Comparison of ENCODE assay signal across 2 cellular contexts in the genomic region with DNA sequence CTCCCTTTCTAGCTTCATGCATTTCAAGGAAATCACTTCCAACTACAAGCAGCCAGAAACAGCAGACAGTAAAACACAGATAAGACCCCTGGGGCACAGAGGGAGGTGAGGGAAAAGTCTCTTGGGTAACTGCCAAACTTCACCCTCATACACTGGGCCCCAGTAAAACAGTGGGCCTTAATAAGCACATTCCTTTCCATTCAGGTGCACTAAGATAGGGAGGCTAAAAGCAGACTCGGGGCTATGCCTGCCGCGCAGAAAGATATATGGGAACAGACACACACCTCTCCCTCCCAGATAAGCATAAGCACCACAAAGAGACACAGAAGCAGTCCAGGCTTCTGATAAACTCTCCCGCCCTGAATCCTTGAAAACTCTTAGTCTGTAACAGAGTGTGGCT.
TF ChIP-seq lines count a peak whose summit lies in the region.

No MANE protein-coding gene starts in this region.

TF ChIP-seq in GM23338, 12 proteins besides CTCF, POLR2A, EP300 and RAD21 (continued from another document):
- TF ChIP-seq, protein P1, sequence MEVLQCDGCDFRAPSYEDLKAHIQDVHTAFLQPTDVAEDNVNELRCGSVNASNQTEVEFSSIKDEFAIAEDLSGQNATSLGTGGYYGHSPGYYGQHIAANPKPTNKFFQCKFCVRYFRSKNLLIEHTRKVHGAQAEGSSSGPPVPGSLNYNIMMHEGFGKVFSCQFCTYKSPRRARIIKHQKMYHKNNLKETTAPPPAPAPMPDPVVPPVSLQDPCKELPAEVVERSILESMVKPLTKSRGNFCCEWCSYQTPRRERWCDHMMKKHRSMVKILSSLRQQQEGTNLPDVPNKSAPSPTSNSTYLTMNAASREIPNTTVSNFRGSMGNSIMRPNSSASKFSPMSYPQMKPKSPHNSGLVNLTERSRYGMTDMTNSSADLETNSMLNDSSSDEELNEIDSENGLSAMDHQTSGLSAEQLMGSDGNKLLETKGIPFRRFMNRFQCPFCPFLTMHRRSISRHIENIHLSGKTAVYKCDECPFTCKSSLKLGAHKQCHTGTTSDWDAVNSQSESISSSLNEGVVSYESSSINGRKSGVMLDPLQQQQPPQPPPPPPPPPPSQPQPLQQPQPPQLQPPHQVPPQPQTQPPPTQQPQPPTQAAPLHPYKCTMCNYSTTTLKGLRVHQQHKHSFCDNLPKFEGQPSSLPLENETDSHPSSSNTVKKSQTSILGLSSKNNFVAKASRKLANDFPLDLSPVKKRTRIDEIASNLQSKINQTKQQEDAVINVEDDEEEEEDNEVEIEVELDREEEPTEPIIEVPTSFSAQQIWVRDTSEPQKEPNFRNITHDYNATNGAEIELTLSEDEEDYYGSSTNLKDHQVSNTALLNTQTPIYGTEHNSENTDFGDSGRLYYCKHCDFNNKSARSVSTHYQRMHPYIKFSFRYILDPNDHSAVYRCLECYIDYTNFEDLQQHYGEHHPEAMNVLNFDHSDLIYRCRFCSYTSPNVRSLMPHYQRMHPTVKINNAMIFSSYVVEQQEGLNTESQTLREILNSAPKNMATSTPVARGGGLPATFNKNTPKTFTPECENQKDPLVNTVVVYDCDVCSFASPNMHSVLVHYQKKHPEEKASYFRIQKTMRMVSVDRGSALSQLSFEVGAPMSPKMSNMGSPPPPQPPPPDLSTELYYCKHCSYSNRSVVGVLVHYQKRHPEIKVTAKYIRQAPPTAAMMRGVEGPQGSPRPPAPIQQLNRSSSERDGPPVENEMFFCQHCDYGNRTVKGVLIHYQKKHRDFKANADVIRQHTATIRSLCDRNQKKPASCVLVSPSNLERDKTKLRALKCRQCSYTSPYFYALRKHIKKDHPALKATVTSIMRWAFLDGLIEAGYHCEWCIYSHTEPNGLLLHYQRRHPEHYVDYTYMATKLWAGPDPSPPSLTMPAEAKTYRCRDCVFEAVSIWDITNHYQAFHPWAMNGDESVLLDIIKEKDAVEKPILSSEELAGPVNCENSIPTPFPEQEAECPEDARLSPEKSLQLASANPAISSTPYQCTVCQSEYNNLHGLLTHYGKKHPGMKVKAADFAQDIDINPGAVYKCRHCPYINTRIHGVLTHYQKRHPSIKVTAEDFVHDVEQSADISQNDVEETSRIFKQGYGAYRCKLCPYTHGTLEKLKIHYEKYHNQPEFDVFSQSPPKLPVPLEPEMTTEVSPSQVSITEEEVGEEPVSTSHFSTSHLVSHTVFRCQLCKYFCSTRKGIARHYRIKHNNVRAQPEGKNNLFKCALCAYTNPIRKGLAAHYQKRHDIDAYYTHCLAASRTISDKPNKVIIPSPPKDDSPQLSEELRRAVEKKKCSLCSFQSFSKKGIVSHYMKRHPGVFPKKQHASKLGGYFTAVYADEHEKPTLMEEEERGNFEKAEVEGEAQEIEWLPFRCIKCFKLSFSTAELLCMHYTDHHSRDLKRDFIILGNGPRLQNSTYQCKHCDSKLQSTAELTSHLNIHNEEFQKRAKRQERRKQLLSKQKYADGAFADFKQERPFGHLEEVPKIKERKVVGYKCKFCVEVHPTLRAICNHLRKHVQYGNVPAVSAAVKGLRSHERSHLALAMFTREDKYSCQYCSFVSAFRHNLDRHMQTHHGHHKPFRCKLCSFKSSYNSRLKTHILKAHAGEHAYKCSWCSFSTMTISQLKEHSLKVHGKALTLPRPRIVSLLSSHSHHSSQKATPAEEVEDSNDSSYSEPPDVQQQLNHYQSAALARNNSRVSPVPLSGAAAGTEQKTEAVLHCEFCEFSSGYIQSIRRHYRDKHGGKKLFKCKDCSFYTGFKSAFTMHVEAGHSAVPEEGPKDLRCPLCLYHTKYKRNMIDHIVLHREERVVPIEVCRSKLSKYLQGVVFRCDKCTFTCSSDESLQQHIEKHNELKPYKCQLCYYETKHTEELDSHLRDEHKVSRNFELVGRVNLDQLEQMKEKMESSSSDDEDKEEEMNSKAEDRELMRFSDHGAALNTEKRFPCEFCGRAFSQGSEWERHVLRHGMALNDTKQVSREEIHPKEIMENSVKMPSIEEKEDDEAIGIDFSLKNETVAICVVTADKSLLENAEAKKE (CRISPR knock-in tag; IDR thresholded peaks at IDR 0.05) = no peak
- TF ChIP-seq ZNF114 (CRISPR knock-in tag; IDR thresholded peaks at IDR 0.05) (no peak), NANOG (IDR thresholded peaks at IDR 0.05; ENCODE audit: borderline replicate concordance) (no peak), JUNB (IDR thresholded peaks at IDR 0.05; ENCODE audit: unreplicated experiment) (no peak), STAT1 (IDR thresholded peaks at IDR 0.05; ENCODE audit: unreplicated experiment) (no peak), POLR2AphosphoS5 (IDR thresholded peaks at IDR 0.05; ENCODE audit: low read depth) (no peak), EZH2 (IDR thresholded peaks at IDR 0.05; ENCODE audit: low read depth, unreplicated experiment) (no peak), CREB1 (CRISPR knock-in tag; IDR thresholded peaks at IDR 0.05; ENCODE audit: low read depth) (no peak), EZH2phosphoT487 (IDR thresholded peaks at IDR 0.05; ENCODE audit: unreplicated experiment) (no peak)
- TF ChIP-seq, protein P2, sequence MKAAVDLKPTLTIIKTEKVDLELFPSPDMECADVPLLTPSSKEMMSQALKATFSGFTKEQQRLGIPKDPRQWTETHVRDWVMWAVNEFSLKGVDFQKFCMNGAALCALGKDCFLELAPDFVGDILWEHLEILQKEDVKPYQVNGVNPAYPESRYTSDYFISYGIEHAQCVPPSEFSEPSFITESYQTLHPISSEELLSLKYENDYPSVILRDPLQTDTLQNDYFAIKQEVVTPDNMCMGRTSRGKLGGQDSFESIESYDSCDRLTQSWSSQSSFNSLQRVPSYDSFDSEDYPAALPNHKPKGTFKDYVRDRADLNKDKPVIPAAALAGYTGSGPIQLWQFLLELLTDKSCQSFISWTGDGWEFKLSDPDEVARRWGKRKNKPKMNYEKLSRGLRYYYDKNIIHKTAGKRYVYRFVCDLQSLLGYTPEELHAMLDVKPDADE (IDR thresholded peaks at IDR 0.05) = no peak
TF ChIP-seq in GM23338: peak in this region for 0.

TF ChIP-seq in K562, 482 proteins besides CTCF, POLR2A, EP300 and RAD21 (continued from another document and continues in another):
- TF ChIP-seq, protein P3, sequence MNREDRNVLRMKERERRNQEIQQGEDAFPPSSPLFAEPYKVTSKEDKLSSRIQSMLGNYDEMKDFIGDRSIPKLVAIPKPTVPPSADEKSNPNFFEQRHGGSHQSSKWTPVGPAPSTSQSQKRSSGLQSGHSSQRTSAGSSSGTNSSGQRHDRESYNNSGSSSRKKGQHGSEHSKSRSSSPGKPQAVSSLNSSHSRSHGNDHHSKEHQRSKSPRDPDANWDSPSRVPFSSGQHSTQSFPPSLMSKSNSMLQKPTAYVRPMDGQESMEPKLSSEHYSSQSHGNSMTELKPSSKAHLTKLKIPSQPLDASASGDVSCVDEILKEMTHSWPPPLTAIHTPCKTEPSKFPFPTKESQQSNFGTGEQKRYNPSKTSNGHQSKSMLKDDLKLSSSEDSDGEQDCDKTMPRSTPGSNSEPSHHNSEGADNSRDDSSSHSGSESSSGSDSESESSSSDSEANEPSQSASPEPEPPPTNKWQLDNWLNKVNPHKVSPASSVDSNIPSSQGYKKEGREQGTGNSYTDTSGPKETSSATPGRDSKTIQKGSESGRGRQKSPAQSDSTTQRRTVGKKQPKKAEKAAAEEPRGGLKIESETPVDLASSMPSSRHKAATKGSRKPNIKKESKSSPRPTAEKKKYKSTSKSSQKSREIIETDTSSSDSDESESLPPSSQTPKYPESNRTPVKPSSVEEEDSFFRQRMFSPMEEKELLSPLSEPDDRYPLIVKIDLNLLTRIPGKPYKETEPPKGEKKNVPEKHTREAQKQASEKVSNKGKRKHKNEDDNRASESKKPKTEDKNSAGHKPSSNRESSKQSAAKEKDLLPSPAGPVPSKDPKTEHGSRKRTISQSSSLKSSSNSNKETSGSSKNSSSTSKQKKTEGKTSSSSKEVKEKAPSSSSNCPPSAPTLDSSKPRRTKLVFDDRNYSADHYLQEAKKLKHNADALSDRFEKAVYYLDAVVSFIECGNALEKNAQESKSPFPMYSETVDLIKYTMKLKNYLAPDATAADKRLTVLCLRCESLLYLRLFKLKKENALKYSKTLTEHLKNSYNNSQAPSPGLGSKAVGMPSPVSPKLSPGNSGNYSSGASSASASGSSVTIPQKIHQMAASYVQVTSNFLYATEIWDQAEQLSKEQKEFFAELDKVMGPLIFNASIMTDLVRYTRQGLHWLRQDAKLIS (CRISPR knock-in tag; IDR thresholded peaks at IDR 0.05) = no peak
- TF ChIP-seq YY1 (IDR thresholded peaks at IDR 0.05; ENCODE audit: borderline replicate concordance in 1 of 3, control insufficient read depth in 1 of 3, extremely low read depth in 1 of 3, insufficient read depth in 3 of 3, insufficient read length in 1 of 3, insufficient replicate concordance in 2 of 3, low read depth in 1 of 3, low read length in 2 of 3) (no peak), NONO (IDR thresholded peaks at IDR 0.05; ENCODE audit: low read depth in 2 of 2, low read length in 1 of 2) (0 out of 4 replicates have a peak, but pooled peaks of 1 of the 2 experiments have one; percentile 67), PURB (CRISPR knock-in tag; IDR thresholded peaks at IDR 0.05; ENCODE audit: low read depth) (no peak), SP2 (IDR thresholded peaks at IDR 0.05; ENCODE audit: extremely low read depth, low read depth, low read length, poor library complexity, severe bottlenecking) (no peak), SNIP1 (IDR thresholded peaks at IDR 0.05; ENCODE audit: low read depth) (no peak), PCBP2 (IDR thresholded peaks at IDR 0.05; ENCODE audit: low read depth, low read length, poor library complexity, severe bottlenecking) (no peak), LCOR (CRISPR knock-in tag; IDR thresholded peaks at IDR 0.05) (no peak), ZNF830 (CRISPR knock-in tag; IDR thresholded peaks at IDR 0.05) (no peak), CXXC5 (CRISPR knock-in tag; IDR thresholded peaks at IDR 0.05) (peak; percentile 78), BRD4 (IDR thresholded peaks at IDR 0.05) (no peak), SNRNP70 (optimal IDR thresholded peaks at IDR 0.05; ENCODE audit: low read depth, low read length) (no peak), MEIS2 (IDR thresholded peaks at IDR 0.05; ENCODE audit: partially characterized antibody) (peak; percentile 99), NR3C1 (CRISPR knock-in tag; IDR thresholded peaks at IDR 0.05) (no peak), CSDE1 (IDR thresholded peaks at IDR 0.05) (no peak), BHLHE40 (IDR thresholded peaks at IDR 0.05; ENCODE audit: low read length) (peak; percentile 72), EZH2 (IDR thresholded peaks at IDR 0.05; ENCODE audit: borderline replicate concordance, low read depth, low read length) (no peak), THRAP3 (IDR thresholded peaks at IDR 0.05; ENCODE audit: borderline replicate concordance) (no peak), TCFL5 (CRISPR knock-in tag; conservative IDR thresholded peaks at IDR 0.05) (no peak), SOX6 (IDR thresholded peaks at IDR 0.05) (peak; percentile 97), SREBF1 (IDR thresholded peaks at IDR 0.05; ENCODE audit: borderline replicate concordance, low read depth, low read length) (no peak), CBFB (CRISPR knock-in tag; IDR thresholded peaks at IDR 0.05) (no peak)
- TF ChIP-seq, protein P4, sequence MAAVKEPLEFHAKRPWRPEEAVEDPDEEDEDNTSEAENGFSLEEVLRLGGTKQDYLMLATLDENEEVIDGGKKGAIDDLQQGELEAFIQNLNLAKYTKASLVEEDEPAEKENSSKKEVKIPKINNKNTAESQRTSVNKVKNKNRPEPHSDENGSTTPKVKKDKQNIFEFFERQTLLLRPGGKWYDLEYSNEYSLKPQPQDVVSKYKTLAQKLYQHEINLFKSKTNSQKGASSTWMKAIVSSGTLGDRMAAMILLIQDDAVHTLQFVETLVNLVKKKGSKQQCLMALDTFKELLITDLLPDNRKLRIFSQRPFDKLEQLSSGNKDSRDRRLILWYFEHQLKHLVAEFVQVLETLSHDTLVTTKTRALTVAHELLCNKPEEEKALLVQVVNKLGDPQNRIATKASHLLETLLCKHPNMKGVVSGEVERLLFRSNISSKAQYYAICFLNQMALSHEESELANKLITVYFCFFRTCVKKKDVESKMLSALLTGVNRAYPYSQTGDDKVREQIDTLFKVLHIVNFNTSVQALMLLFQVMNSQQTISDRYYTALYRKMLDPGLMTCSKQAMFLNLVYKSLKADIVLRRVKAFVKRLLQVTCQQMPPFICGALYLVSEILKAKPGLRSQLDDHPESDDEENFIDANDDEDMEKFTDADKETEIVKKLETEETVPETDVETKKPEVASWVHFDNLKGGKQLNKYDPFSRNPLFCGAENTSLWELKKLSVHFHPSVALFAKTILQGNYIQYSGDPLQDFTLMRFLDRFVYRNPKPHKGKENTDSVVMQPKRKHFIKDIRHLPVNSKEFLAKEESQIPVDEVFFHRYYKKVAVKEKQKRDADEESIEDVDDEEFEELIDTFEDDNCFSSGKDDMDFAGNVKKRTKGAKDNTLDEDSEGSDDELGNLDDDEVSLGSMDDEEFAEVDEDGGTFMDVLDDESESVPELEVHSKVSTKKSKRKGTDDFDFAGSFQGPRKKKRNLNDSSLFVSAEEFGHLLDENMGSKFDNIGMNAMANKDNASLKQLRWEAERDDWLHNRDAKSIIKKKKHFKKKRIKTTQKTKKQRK (IDR thresholded peaks at IDR 0.05; ENCODE audit: borderline replicate concordance, low read depth, low read length) = no peak
- TF ChIP-seq, protein P5, sequence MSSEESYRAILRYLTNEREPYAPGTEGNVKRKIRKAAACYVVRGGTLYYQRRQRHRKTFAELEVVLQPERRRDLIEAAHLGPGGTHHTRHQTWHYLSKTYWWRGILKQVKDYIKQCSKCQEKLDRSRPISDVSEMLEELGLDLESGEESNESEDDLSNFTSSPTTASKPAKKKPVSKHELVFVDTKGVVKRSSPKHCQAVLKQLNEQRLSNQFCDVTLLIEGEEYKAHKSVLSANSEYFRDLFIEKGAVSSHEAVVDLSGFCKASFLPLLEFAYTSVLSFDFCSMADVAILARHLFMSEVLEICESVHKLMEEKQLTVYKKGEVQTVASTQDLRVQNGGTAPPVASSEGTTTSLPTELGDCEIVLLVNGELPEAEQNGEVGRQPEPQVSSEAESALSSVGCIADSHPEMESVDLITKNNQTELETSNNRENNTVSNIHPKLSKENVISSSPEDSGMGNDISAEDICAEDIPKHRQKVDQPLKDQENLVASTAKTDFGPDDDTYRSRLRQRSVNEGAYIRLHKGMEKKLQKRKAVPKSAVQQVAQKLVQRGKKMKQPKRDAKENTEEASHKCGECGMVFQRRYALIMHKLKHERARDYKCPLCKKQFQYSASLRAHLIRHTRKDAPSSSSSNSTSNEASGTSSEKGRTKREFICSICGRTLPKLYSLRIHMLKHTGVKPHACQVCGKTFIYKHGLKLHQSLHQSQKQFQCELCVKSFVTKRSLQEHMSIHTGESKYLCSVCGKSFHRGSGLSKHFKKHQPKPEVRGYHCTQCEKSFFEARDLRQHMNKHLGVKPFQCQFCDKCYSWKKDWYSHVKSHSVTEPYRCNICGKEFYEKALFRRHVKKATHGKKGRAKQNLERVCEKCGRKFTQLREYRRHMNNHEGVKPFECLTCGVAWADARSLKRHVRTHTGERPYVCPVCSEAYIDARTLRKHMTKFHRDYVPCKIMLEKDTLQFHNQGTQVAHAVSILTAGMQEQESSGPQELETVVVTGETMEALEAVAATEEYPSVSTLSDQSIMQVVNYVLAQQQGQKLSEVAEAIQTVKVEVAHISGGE (CRISPR knock-in tag; IDR thresholded peaks at IDR 0.05) = peak in 1 of 3 experiments; percentile 61; a peak in 1 of 6 replicates
- TF ChIP-seq, protein P6, sequence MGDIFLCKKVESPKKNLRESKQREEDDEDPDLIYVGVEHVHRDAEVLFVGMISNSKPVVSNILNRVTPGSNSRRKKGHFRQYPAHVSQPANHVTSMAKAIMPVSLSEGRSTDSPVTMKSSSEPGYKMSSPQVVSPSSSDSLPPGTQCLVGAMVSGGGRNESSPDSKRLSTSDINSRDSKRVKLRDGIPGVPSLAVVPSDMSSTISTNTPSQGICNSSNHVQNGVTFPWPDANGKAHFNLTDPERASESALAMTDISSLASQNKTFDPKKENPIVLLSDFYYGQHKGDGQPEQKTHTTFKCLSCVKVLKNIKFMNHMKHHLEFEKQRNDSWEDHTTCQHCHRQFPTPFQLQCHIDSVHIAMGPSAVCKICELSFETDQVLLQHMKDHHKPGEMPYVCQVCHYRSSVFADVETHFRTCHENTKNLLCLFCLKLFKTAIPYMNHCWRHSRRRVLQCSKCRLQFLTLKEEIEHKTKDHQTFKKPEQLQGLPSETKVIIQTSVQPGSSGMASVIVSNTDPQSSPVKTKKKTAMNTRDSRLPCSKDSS (IDR thresholded peaks at IDR 0.05; ENCODE audit: low read depth, partially characterized antibody) = no peak
